8 cellular contexts compared by ENCODE assay signal in genomic region chr12:7092229-7092985, GRCh38. TPM values are rescaled to one million over a fixed set of nuclear protein-coding genes. Genes with fewer than 3 reads are reported as not detected.
DNase-seq lines count a peak whose midpoint lies in the region; ATAC-seq and TF ChIP-seq lines count a peak whose summit lies in the region.

Gene C1R (minus strand): TSS chr12:7092445. CDS start chr12:7092388, 57 bp downstream.

- no peaks in the 10 kb centered on the region for H3K9me2 ChIP-seq in DOHH2 (replicated peaks; ENCODE audit: control insufficient read depth, low read length)

- no peaks in the 10 kb centered on the region for H4K20me1 ChIP-seq in DOHH2 (ENCODE audit: control insufficient read depth, insufficient read depth, low read depth, low read length)

- no peaks in the 10 kb centered on the region for H3K79me2 ChIP-seq in DOHH2 (ENCODE audit: control insufficient read depth, low read length)

- H3K9me3 Mint-ChIP-seq in IgD-negative memory B cell (no peaks in the 10 kb centered on the region), T-cell (no peaks in the 10 kb centered on the region)

- H3F3A ChIP-seq in DOHH2 (ENCODE audit: control insufficient read depth, insufficient read depth): no peaks in the 10 kb centered on the region

- CTCF ChIA-PET in T-cell (lab: Charles Lee): interaction anchor here (0.6 to 1.3 kb wide), 6 partner anchors 10 to 223 kb away, joined by 3 to 5 read pairs (median 4); no protein-coding TSS in a partner anchor

- H3K36me3 Mint-ChIP-seq in IgD-negative memory B cell (no peaks in the 10 kb centered on the region), T-cell (no peaks in the 10 kb centered on the region)

- peak; percentile 84 for TF ChIP-seq CTCF in DOHH2 (IDR thresholded peaks at IDR 0.05; ENCODE audit: low read depth, low read length, poor library complexity, severe bottlenecking)
- peak; percentile 95 for TF ChIP-seq CTCF in left ventricle myocardium inferior (IDR thresholded peaks at IDR 0.05; ENCODE audit: borderline replicate concordance)
- peak; percentile 84 to 93 (median 88) for TF ChIP-seq CTCF in prostate gland (IDR thresholded peaks at IDR 0.05)

- H3K27me3 Mint-ChIP-seq in IgD-negative memory B cell: no peaks in the 10 kb centered on the region
- H3K27me3 Mint-ChIP-seq in T-cell: peaks cover 0 to 3% of the 10 kb centered on the region in 2 donors

- no peaks in the 10 kb centered on the region for H3K9me3 ChIP-seq in DOHH2 (ENCODE audit: control insufficient read depth, insufficient read depth, low read length)
- H3K9me3 ChIP-seq in left ventricle myocardium inferior (replicated peaks): no peaks in the 10 kb centered on the region
- H3K9me3 ChIP-seq in prostate gland: no peaks in the 10 kb centered on the region

- H3K27ac Mint-ChIP-seq in IgD-negative memory B cell (peak within 1 kb of the TSS in 1 of 3 donors; percentile 62), T-cell (peak within 1 kb of the TSS; percentile 66 to 89)

- H3K4me1 Mint-ChIP-seq in IgD-negative memory B cell: peaks cover 0 to 5% (median 5%) of the 10 kb centered on the region in 3 donors
- H3K4me1 Mint-ChIP-seq in T-cell: peaks cover 10 to 12% (median 12%) of the 10 kb centered on the region in 3 donors

- H3K27ac ChIP-seq in DOHH2 (ENCODE audit: low read depth, low read length) (no peak within 1 kb of the TSS), left ventricle myocardium inferior (replicated peaks) (peak within 1 kb of the TSS; percentile 74), prostate gland (peak within 1 kb of the TSS; percentile 66 to 77), urinary bladder (ENCODE audit: low read depth) (peak within 1 kb of the TSS; percentile 45)

- 8% methylated on average over 16 of the region's 16 CpGs for WGBS in prostate gland
- 14% methylated on average over 16 of the region's 16 CpGs for whole genome bisulfite sequencing in urinary bladder

- intact Hi-C loops in left ventricle myocardium inferior (cut with micrococcal nuclease) (no loop called here), prostate gland (cut with DNase I) (loop anchor here (1.0 kb wide), 1 partner anchor 32 kb away; the partner anchor contains the start of gene C1S)

- H3K4me3 Mint-ChIP-seq in IgD-negative memory B cell: peak within 1 kb of the TSS in 3 of 4 donors; percentile 79 to 92 (median 88)
- peak within 1 kb of the TSS; percentile 74 to 80 (median 80) for H3K4me3 Mint-ChIP-seq in T-cell

- TF ChIP-seq POLR2A in prostate gland (IDR thresholded peaks at IDR 0.05): no peak

- peaks cover 47% of the 10 kb centered on the region for H3K27me3 ChIP-seq in DOHH2 (ENCODE audit: control insufficient read depth, low read length)
- no peaks in the 10 kb centered on the region for H3K27me3 ChIP-seq in left ventricle myocardium inferior (ENCODE audit: low read depth)
- no peaks in the 10 kb centered on the region for H3K27me3 ChIP-seq in prostate gland (replicated peaks; ENCODE audit: insufficient read depth)

- H3K4me3 ChIP-seq in DOHH2 (ENCODE audit: low read length) (no peak within 1 kb of the TSS), left ventricle myocardium inferior (peak within 1 kb of the TSS; percentile 66), prostate gland (peak within 1 kb of the TSS; percentile 21 to 32), urinary bladder (ENCODE audit: low read depth, low read length) (peak within 1 kb of the TSS; percentile 47)

- peak; percentile 77 to 80 (median 78) for ATAC-seq in T-cell (replicated peaks in 1 of 4)
- no peak for ATAC-seq in HG03095 (IDR thresholded peaks at IDR 0.05; ENCODE audit: unreplicated experiment)

- H3K4me1 ChIP-seq in DOHH2 (ENCODE audit: control insufficient read depth, low read length): no peaks in the 10 kb centered on the region
- peaks cover 26% of the 10 kb centered on the region for H3K4me1 ChIP-seq in left ventricle myocardium inferior
- H3K4me1 ChIP-seq in prostate gland (replicated peaks): no peaks in the 10 kb centered on the region
- H3K4me1 ChIP-seq in urinary bladder (ENCODE audit: insufficient read depth): no peaks in the 10 kb centered on the region

- peak within 1 kb of the TSS; percentile 17; the same call in 1 of the 2 replicates for H3K4me2 ChIP-seq in DOHH2 (ENCODE audit: low read length)

- POLR2A ChIA-PET in T-cell (lab: Charles Lee): interaction anchor here in 1 of 2 donors (0.6 kb wide), 1 partner anchor 167 kb away, joined by 3 read pairs; no protein-coding TSS in a partner anchor

- H3K36me3 ChIP-seq in DOHH2 (ENCODE audit: control insufficient read depth, low read length) (no peaks in the 10 kb centered on the region), left ventricle myocardium inferior (peaks cover 17% of the 10 kb centered on the region), prostate gland (peaks cover 0 to 7% of the 10 kb centered on the region in 2 donors), urinary bladder (ENCODE audit: insufficient read depth) (no peaks in the 10 kb centered on the region)

- DNase-seq in T-cell (peak in 33 of 34 experiments; percentile 37 to 73 (median 62)), amniotic epithelial cell (ENCODE audit: low read depth) (peak; percentile 88), left ventricle myocardium inferior (peak; percentile 71), prostate gland (ENCODE audit: low spot score) (peak; percentile 55)

RNA-seq across cellular contexts. Expression of gene C1R, which starts in this region (rescaled TPM):
- polyA plus RNA-seq in IgD-negative memory B cell: not detected
- total RNA-seq in T-cell: 1 to 10 TPM; 2.2 to 5.9 (median 3.6) TPM
- total RNA-seq in left ventricle myocardium inferior: 143 TPM
- total RNA-seq in prostate gland: 100 to 1,000 TPM; 104 to 261 TPM
- total RNA-seq in urinary bladder: 174 TPM
- 1,192 TPM for polyA plus RNA-seq in urinary bladder

Comparison
In these comparisons a context has a peak if more than half of its experiments do, and no peak if none do; other contexts are left out.
1. RNA of gene C1R (total RNA-seq): 104 to 261 TPM in prostate gland, 174 TPM in urinary bladder (single experiment) and 143 TPM in left ventricle myocardium inferior (single experiment); 2.2 to 5.9 TPM in T-cell; every median in the first group is over 10 times any median in the second.
2. RNA of gene C1R (polyA plus RNA-seq): 1,192 TPM in urinary bladder (single experiment); not detected in IgD-negative memory B cell (single experiment); every median in the first group is over 1,000 times any median in the second.
3. Peak in every context shown above with its lines, with median percentiles within 50 percentile points of each other: CTCF ChIP-seq and DNase-seq.